ENCODE assay signal across 1 cellular context in the genomic region with DNA sequence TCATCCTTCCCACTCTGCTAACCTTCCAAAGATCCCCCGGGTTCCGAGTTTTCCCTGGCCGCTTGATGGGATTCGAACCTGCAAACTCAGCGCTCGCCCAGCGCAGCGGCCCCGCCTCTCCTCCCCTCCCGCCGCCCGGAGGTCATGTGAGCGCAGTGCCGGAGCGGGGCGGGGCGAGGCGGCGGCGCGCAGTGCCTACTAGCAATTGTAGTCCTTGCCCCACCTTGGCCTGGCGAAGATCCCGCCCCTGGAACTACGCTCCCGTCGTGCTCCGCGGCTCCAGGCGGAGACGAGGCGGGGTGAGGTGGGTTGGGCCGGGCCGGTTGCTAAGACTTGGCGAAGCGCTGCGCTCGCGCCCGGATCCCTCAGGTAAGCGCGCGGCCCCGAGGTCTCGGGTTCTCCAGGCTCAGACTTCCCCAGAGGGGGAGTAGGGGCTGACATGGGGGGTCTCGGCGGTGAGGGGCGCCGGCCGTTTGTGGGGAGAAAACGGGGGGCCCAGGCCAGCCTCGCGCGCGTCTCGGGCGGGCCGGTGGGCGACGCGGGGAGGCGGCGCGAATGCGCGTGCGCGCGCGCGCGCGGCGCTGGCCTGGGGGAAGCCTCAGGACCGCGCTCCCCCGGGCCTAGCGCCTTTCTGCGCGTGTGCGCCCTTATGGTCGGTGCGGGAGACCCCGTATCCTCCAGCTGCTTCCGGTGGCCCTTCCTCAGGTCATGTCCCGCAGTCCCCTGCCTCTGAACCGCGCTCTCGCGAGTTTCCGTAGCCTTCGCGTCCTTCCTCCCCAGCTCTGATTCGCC.
A peak's percentile ranks its signal among the peaks of the same experiment; 100 is the strongest.
TF ChIP-seq lines count a peak whose summit lies in the region.

A gene (plus strand): TSS at position 329 of the 792 bp plus-strand sequence. CDS start 6,649 bp downstream, outside the sequence.
A gene with protein sequence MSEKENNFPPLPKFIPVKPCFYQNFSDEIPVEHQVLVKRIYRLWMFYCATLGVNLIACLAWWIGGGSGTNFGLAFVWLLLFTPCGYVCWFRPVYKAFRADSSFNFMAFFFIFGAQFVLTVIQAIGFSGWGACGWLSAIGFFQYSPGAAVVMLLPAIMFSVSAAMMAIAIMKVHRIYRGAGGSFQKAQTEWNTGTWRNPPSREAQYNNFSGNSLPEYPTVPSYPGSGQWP (plus strand): TSS at position 329 of the 792 bp plus-strand sequence. CDS start 9,621 bp downstream, outside the sequence.

TF ChIP-seq in K562, 482 proteins besides CTCF, POLR2A, EP300 and RAD21 (continued from another document and continues in another):
- TF ChIP-seq, protein P1, sequence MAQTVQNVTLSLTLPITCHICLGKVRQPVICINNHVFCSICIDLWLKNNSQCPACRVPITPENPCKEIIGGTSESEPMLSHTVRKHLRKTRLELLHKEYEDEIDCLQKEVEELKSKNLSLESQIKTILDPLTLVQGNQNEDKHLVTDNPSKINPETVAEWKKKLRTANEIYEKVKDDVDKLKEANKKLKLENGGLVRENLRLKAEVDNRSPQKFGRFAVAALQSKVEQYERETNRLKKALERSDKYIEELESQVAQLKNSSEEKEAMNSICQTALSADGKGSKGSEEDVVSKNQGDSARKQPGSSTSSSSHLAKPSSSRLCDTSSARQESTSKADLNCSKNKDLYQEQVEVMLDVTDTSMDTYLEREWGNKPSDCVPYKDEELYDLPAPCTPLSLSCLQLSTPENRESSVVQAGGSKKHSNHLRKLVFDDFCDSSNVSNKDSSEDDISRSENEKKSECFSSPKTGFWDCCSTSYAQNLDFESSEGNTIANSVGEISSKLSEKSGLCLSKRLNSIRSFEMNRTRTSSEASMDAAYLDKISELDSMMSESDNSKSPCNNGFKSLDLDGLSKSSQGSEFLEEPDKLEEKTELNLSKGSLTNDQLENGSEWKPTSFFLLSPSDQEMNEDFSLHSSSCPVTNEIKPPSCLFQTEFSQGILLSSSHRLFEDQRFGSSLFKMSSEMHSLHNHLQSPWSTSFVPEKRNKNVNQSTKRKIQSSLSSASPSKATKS (CRISPR knock-in tag; IDR thresholded peaks at IDR 0.05) = no peak
- TF ChIP-seq SAFB2 (IDR thresholded peaks at IDR 0.05; ENCODE audit: borderline replicate concordance, low read depth, low read length, severe bottlenecking) = no peak
- no peak for TF ChIP-seq HMG20B (CRISPR knock-in tag; IDR thresholded peaks at IDR 0.05)
- no peak for TF ChIP-seq HIVEP1 (CRISPR knock-in tag; IDR thresholded peaks at IDR 0.05)
- TF ChIP-seq, protein P2, sequence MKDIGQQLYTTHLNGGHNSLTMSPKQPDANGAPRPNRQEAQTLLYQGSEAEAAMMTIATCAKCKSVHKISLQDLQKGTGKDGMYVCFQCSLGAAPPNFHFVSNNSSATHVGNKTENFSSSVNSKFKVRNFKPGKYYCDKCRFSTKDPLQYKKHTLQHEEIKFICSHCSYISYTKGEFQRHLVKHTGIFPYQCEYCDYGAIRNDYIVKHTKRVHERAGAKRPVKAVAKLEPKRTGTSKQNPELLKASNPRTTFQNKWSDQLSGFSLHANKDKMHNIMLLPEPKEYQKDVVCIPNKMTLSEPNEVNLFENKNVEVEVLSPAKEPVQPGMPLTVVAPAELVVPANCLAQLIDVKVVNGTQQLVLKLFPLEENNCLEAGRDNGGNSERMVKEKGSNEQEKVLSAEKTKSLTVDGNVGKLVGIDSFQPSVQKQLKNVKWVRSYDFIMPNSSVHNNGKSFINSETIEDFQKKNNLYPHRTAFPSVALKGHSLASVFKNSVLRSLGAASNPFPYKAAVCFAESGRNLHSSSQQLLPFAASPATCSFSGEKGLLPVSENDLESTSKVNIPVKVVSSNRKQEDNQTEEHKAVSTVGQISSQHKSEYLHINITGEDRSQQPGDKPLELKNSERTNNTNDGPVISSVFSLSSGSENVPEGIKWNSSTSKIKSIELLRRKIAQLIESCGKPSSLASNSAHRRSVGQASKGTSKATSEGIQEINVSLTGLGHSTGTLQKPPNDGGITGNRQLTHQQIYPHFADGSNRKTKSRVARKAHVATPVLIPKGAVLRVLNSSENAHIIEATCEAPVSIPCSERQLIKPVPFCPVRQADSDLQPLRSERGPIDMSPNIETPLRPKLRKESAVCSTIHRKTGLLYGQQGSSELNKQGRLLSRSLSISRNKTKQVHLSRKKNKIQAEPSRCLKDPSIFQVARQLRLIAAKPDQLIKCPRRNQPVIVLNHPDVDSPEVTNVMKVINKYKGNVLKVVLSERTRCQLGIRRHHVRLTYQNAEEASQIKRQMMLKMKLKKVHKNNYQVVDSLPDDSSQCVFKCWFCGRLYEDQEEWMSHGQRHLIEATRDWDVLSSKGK (CRISPR knock-in tag; IDR thresholded peaks at IDR 0.05) = no peak
- no peak for TF ChIP-seq CREBBP (IDR thresholded peaks at IDR 0.05; ENCODE audit: low read depth, low read length)
- peak; percentile 67 for TF ChIP-seq DIDO1 (tag; IDR thresholded peaks at IDR 0.05; ENCODE audit: low read depth)
- TF ChIP-seq COPS2 (conservative IDR thresholded peaks at IDR 0.05) = no peak
- TF ChIP-seq HMG20A (CRISPR knock-in tag; conservative IDR thresholded peaks at IDR 0.05) = no peak
- TF ChIP-seq PHB (CRISPR knock-in tag; IDR thresholded peaks at IDR 0.05) = no peak
- no peak for TF ChIP-seq NFYB (IDR thresholded peaks at IDR 0.05; ENCODE audit: extremely low read depth, insufficient read length)
- peak; percentile 89 for TF ChIP-seq ZNF197 (CRISPR knock-in tag; IDR thresholded peaks at IDR 0.05; ENCODE audit: low read depth)
- TF ChIP-seq, protein P3, sequence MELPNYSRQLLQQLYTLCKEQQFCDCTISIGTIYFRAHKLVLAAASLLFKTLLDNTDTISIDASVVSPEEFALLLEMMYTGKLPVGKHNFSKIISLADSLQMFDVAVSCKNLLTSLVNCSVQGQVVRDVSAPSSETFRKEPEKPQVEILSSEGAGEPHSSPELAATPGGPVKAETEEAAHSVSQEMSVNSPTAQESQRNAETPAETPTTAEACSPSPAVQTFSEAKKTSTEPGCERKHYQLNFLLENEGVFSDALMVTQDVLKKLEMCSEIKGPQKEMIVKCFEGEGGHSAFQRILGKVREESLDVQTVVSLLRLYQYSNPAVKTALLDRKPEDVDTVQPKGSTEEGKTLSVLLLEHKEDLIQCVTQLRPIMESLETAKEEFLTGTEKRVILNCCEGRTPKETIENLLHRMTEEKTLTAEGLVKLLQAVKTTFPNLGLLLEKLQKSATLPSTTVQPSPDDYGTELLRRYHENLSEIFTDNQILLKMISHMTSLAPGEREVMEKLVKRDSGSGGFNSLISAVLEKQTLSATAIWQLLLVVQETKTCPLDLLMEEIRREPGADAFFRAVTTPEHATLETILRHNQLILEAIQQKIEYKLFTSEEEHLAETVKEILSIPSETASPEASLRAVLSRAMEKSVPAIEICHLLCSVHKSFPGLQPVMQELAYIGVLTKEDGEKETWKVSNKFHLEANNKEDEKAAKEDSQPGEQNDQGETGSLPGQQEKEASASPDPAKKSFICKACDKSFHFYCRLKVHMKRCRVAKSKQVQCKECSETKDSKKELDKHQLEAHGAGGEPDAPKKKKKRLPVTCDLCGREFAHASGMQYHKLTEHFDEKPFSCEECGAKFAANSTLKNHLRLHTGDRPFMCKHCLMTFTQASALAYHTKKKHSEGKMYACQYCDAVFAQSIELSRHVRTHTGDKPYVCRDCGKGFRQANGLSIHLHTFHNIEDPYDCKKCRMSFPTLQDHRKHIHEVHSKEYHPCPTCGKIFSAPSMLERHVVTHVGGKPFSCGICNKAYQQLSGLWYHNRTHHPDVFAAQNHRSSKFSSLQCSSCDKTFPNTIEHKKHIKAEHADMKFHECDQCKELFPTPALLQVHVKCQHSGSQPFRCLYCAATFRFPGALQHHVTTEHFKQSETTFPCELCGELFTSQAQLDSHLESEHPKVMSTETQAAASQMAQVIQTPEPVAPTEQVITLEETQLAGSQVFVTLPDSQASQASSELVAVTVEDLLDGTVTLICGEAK (IDR thresholded peaks at IDR 0.05) = peak; percentile 87
- TF ChIP-seq, protein P3 (CRISPR knock-in tag; IDR thresholded peaks at IDR 0.05) = no peak
- TF ChIP-seq ZNF695 (CRISPR knock-in tag; IDR thresholded peaks at IDR 0.05) = no peak
- no peak for TF ChIP-seq HDAC6 (IDR thresholded peaks at IDR 0.05; ENCODE audit: low read depth, low read length)
- TF ChIP-seq YY1 (IDR thresholded peaks at IDR 0.05; ENCODE audit: borderline replicate concordance in 1 of 3, control insufficient read depth in 1 of 3, extremely low read depth in 1 of 3, insufficient read depth in 3 of 3, insufficient read length in 1 of 3, insufficient replicate concordance in 2 of 3, low read depth in 1 of 3, low read length in 2 of 3) = peak in 2 of 3 experiments; percentile 8 to 72
- TF ChIP-seq ZNF316 (IDR thresholded peaks at IDR 0.05) = 0 out of 2 replicates have a peak, but pooled peaks have one; percentile 24
- TF ChIP-seq PPARD (CRISPR knock-in tag; IDR thresholded peaks at IDR 0.05) = no peak
- TF ChIP-seq ZNF561 (CRISPR knock-in tag; conservative IDR thresholded peaks at IDR 0.05) = no peak
- TF ChIP-seq, protein P4, sequence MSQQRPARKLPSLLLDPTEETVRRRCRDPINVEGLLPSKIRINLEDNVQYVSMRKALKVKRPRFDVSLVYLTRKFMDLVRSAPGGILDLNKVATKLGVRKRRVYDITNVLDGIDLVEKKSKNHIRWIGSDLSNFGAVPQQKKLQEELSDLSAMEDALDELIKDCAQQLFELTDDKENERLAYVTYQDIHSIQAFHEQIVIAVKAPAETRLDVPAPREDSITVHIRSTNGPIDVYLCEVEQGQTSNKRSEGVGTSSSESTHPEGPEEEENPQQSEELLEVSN (IDR thresholded peaks at IDR 0.05; ENCODE audit: borderline replicate concordance in 1 of 2, extremely low read depth in 1 of 2, insufficient read depth in 1 of 2, insufficient read length in 1 of 2, low read depth in 1 of 2, low read length in 1 of 2, poor library complexity in 1 of 2, severe bottlenecking in 1 of 2) = peak; percentile 43 to 55
- TF ChIP-seq SMAD1 (IDR thresholded peaks at IDR 0.05; ENCODE audit: low read depth, low read length, partially characterized antibody) = no peak
- TF ChIP-seq ETV1 (tag; conservative IDR thresholded peaks at IDR 0.05; ENCODE audit: low read depth) = peak; percentile 99
- no peak for TF ChIP-seq ASH1L (IDR thresholded peaks at IDR 0.05; ENCODE audit: borderline replicate concordance, low read depth, partially characterized antibody)
- no peak for TF ChIP-seq ZNF830 (CRISPR knock-in tag; IDR thresholded peaks at IDR 0.05)
- TF ChIP-seq NELFE (IDR thresholded peaks at IDR 0.05; ENCODE audit: insufficient read depth, insufficient read length) = no peak
- no peak for TF ChIP-seq ZNF253 (CRISPR knock-in tag; conservative IDR thresholded peaks at IDR 0.05)
- no peak for TF ChIP-seq ZNF184 (CRISPR knock-in tag; IDR thresholded peaks at IDR 0.05)
- peak; percentile 74 for TF ChIP-seq RB1 (IDR thresholded peaks at IDR 0.05; ENCODE audit: low read depth)
- TF ChIP-seq, protein P5, sequence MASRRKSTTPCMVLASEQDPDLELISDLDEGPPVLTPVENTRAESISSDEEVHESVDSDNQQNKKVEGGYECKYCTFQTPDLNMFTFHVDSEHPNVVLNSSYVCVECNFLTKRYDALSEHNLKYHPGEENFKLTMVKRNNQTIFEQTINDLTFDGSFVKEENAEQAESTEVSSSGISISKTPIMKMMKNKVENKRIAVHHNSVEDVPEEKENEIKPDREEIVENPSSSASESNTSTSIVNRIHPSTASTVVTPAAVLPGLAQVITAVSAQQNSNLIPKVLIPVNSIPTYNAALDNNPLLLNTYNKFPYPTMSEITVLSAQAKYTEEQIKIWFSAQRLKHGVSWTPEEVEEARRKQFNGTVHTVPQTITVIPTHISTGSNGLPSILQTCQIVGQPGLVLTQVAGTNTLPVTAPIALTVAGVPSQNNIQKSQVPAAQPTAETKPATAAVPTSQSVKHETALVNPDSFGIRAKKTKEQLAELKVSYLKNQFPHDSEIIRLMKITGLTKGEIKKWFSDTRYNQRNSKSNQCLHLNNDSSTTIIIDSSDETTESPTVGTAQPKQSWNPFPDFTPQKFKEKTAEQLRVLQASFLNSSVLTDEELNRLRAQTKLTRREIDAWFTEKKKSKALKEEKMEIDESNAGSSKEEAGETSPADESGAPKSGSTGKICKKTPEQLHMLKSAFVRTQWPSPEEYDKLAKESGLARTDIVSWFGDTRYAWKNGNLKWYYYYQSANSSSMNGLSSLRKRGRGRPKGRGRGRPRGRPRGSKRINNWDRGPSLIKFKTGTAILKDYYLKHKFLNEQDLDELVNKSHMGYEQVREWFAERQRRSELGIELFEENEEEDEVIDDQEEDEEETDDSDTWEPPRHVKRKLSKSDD (conservative IDR thresholded peaks at IDR 0.05; ENCODE audit: low read length) = no peak
- no peak for TF ChIP-seq PTRF (tag; IDR thresholded peaks at IDR 0.05)
- TF ChIP-seq RBM34 (IDR thresholded peaks at IDR 0.05; ENCODE audit: borderline replicate concordance, insufficient read depth, low read length) = no peak
- no peak for TF ChIP-seq ELF2 (CRISPR knock-in tag; IDR thresholded peaks at IDR 0.05)
- no peak for TF ChIP-seq ZNF282 (CRISPR knock-in tag; IDR thresholded peaks at IDR 0.05)
- TF ChIP-seq, protein P6, sequence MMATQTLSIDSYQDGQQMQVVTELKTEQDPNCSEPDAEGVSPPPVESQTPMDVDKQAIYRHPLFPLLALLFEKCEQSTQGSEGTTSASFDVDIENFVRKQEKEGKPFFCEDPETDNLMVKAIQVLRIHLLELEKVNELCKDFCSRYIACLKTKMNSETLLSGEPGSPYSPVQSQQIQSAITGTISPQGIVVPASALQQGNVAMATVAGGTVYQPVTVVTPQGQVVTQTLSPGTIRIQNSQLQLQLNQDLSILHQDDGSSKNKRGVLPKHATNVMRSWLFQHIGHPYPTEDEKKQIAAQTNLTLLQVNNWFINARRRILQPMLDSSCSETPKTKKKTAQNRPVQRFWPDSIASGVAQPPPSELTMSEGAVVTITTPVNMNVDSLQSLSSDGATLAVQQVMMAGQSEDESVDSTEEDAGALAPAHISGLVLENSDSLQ (IDR thresholded peaks at IDR 0.05) = no peak
- TF ChIP-seq MAFK (IDR thresholded peaks at IDR 0.05; ENCODE audit: low read length) = no peak
- no peak for TF ChIP-seq HLTF (IDR thresholded peaks at IDR 0.05)
